Comparison of ENCODE assay signal across 17 cellular contexts in the genomic region with DNA sequence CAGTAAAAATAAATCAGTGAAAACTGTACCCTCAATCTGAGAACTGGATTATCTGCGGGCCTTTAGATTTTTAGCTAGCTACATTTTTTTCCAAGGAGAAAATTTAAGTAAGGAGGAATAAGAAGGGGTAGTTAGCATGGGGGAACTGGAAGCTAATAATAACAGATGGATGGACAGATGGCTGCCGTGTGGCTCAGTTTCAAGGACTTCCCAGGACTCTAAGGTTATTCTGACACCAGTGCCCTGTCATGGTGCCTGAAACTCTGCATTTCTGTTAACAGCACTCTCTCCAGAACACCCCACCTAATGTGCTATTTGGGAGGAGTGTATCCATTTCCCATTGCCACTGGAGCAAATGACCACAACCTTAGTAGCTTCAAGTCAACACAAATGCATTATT.
DNase-seq lines count a peak whose midpoint lies in the region; ATAC-seq and TF ChIP-seq lines count a peak whose summit lies in the region.
"Had no signal": no experiment of that assay in that cellular context is flagged by ENCODE, and none has a peak within 500 bp of the region (broad histone marks: within the 10 kb centered on the region; RNA-seq: fewer than 3 reads in every experiment).

No MANE protein-coding gene starts in this region.

- peak overlapping the region; percentile 75 for H3K27ac Mint-ChIP-seq in glutamatergic neuron (ENCODE audit: unreplicated experiment)
- H3K27ac Mint-ChIP-seq: CD8-positive, alpha-beta memory T cell; H9 had no signal

- peaks cover 21% of the 10 kb centered on the region for H3K4me1 Mint-ChIP-seq in glutamatergic neuron (ENCODE audit: low read depth, unreplicated experiment)
- H3K4me1 Mint-ChIP-seq: CD8-positive, alpha-beta memory T cell had no signal

- H3K36me3 Mint-ChIP-seq in glutamatergic neuron (ENCODE audit: unreplicated experiment) = no peaks in the 10 kb centered on the region
- H3K36me3 Mint-ChIP-seq: CD8-positive, alpha-beta memory T cell had no signal

- H3K27me3 Mint-ChIP-seq in glutamatergic neuron (ENCODE audit: unreplicated experiment) = peaks cover 2% of the 10 kb centered on the region
- H3K27me3 Mint-ChIP-seq: CD8-positive, alpha-beta memory T cell had no signal

- H3K4me3 ChIP-seq in coronary artery = no peak overlapping the region
- H3K4me3 ChIP-seq: BLaER1, GM12878 had no signal

- peak; percentile 93 for DNase-seq in DMS 273 treated with DMSO at 0.1 percent for 48 hours (lab: John Stamatoyannopoulos, UW)
- peak; percentile 33 for DNase-seq in NCI-H2171 (lab: John Stamatoyannopoulos, UW)
- DNase-seq in NCI-H524 treated with DMSO at 0.1 percent for 48 hours (lab: John Stamatoyannopoulos, UW) = peak; percentile 80
- DNase-seq in glutamatergic neuron = no peak
- DNase-seq in coronary artery (ENCODE audit: low spot score) = no peak
- DNase-seq in kidney tubule cell (ENCODE audit: low spot score) = no peak
- no peak for DNase-seq in NK-92 (lab: John Stamatoyannopoulos, UW; ENCODE audit: unreplicated experiment)
- DNase-seq: 8988T; AML-193; Caco-2; CD8-positive, alpha-beta memory T cell; GOT3; H9 had no signal

- no peak overlapping the region for H3K4me3 Mint-ChIP-seq in glutamatergic neuron (ENCODE audit: unreplicated experiment)
- H3K4me3 Mint-ChIP-seq: CD8-positive, alpha-beta memory T cell; H9 had no signal

- peaks cover 5% of the 10 kb centered on the region for H3K9me3 Mint-ChIP-seq in glutamatergic neuron (ENCODE audit: unreplicated experiment)

- H3K27ac ChIP-seq in coronary artery = no peak overlapping the region
- H3K27ac ChIP-seq: BLaER1, HL-60 had no signal

- no peak for TF ChIP-seq CTCF in glutamatergic neuron (IDR thresholded peaks at IDR 0.05; ENCODE audit: partially characterized antibody, unreplicated experiment)
- TF ChIP-seq CTCF in coronary artery (IDR thresholded peaks at IDR 0.05) = no peak

- no peak for ATAC-seq in HG03571 (IDR thresholded peaks at IDR 0.05; ENCODE audit: unreplicated experiment)
- ATAC-seq: GM12878 had no signal

Comparison
In these comparisons a context has a peak if more than half of its experiments do, and no peak if none do; other contexts are left out.
1. DNase-seq: peak in DMS 273 treated with DMSO at 0.1 percent for 48 hours (single experiment), NCI-H2171 (single experiment) and NCI-H524 treated with DMSO at 0.1 percent for 48 hours (single experiment); none in glutamatergic neuron (single experiment), coronary artery (single experiment), kidney tubule cell (single experiment) and NK-92 (single experiment).